ENCODE assay signal across 21 cellular contexts in genomic region chr4:6229095-6229494, GRCh38. TPM values are rescaled to one million over a fixed set of nuclear protein-coding genes. Genes with fewer than 3 reads are reported as not detected.
DNase-seq lines count a peak whose midpoint lies in the region; ATAC-seq lines count a peak whose summit lies in the region.
"Had no signal": no experiment of that assay in that cellular context is flagged by ENCODE, and none has a peak within 500 bp of the region (broad histone marks: within the 10 kb centered on the region; RNA-seq: fewer than 3 reads in every experiment).

No MANE protein-coding gene starts in this region.

- no peak overlapping the region for H3K4me3 Mint-ChIP-seq in stimulated activated effector memory CD8-positive, alpha-beta T cell treated with anti-CD3 and anti-CD28 coated beads, Interleukin-12 subunit alpha, Interleukin-12 subunit beta, amount 100 ng/mL, for 72 hours
- H3K4me3 Mint-ChIP-seq in activated CD8-positive, alpha-beta T cell treated with anti-CD3 and anti-CD28 coated beads, Interleukin-2, amount 10 ng/mL, durations not matched to agents 7 days and 5 days: no peak overlapping the region
- H3K4me3 Mint-ChIP-seq: activated naive CD4-positive, alpha-beta T cell treated with anti-CD3 and anti-CD28 coated beads, Interleukin-2, amount 10 ng/mL, durations not matched to agents 7 days and 5 days; memory B cell; neural progenitor cell; stimulated activated naive CD8-positive, alpha-beta T cell treated with anti-CD3 and anti-CD28 coated beads, Interleukin-15, Interleukin-2, amounts not matched to agents 100 ng/mL and 50 ng/mL, for 24 hours; T-helper 17 cell had no signal

- ATAC-seq in stimulated activated effector memory CD8-positive, alpha-beta T cell treated with anti-CD3 and anti-CD28 coated beads, Interleukin-12 subunit alpha, Interleukin-12 subunit beta, amount 100 ng/mL, for 72 hours: no peak
- ATAC-seq in activated CD8-positive, alpha-beta T cell treated with anti-CD3 and anti-CD28 coated beads, Interleukin-2, amount 10 ng/mL, durations not matched to agents 7 days and 5 days: no peak
- ATAC-seq in GM21515 (IDR thresholded peaks at IDR 0.05; ENCODE audit: unreplicated experiment): no peak
- ATAC-seq: body of pancreas, T-helper 17 cell had no signal

- peaks cover 4% of the 10 kb centered on the region for H3K27me3 Mint-ChIP-seq in activated CD8-positive, alpha-beta T cell treated with anti-CD3 and anti-CD28 coated beads, Interleukin-2, amount 10 ng/mL, durations not matched to agents 7 days and 5 days (ENCODE audit: low read depth)

- no peaks in the 10 kb centered on the region for H3K36me3 Mint-ChIP-seq in stimulated activated effector memory CD8-positive, alpha-beta T cell treated with anti-CD3 and anti-CD28 coated beads, Interleukin-12 subunit alpha, Interleukin-12 subunit beta, amount 100 ng/mL, for 72 hours
- no peaks in the 10 kb centered on the region for H3K36me3 Mint-ChIP-seq in activated CD8-positive, alpha-beta T cell treated with anti-CD3 and anti-CD28 coated beads, Interleukin-2, amount 10 ng/mL, durations not matched to agents 7 days and 5 days (ENCODE audit: low read depth)
- H3K36me3 Mint-ChIP-seq: activated naive CD4-positive, alpha-beta T cell treated with anti-CD3 and anti-CD28 coated beads, Interleukin-2, amount 10 ng/mL, durations not matched to agents 7 days and 5 days; memory B cell; neural progenitor cell had no signal

- peaks cover 9% of the 10 kb centered on the region for H3K4me1 Mint-ChIP-seq in stimulated activated effector memory CD8-positive, alpha-beta T cell treated with anti-CD3 and anti-CD28 coated beads, Interleukin-12 subunit alpha, Interleukin-12 subunit beta, amount 100 ng/mL, for 72 hours
- no peaks in the 10 kb centered on the region for H3K4me1 Mint-ChIP-seq in activated CD8-positive, alpha-beta T cell treated with anti-CD3 and anti-CD28 coated beads, Interleukin-2, amount 10 ng/mL, durations not matched to agents 7 days and 5 days (ENCODE audit: low read depth)
- H3K4me1 Mint-ChIP-seq: activated naive CD4-positive, alpha-beta T cell treated with anti-CD3 and anti-CD28 coated beads, Interleukin-2, amount 10 ng/mL, durations not matched to agents 7 days and 5 days; memory B cell; neural progenitor cell; T-helper 17 cell had no signal

- peak; percentile 51 for DNase-seq in DMS 273 (lab: John Stamatoyannopoulos, UW; ENCODE audit: unreplicated experiment)
- no peak for DNase-seq in DMS 273 treated with DMSO at 0.1 percent for 48 hours (lab: John Stamatoyannopoulos, UW)
- DNase-seq in amygdala (lab: John Stamatoyannopoulos, UW): peak in 45 of 56 donors; percentile 18 to 86 (median 57)
- peak; percentile 44 for DNase-seq in islet precursor cell
- no peak for DNase-seq in stimulated activated effector memory CD8-positive, alpha-beta T cell treated with anti-CD3 and anti-CD28 coated beads, Interleukin-12 subunit alpha, Interleukin-12 subunit beta, amount 100 ng/mL, for 72 hours (ENCODE audit: low spot score in 2 of 2)
- DNase-seq in RPMI8226: no peak
- no peak for DNase-seq in activated CD8-positive, alpha-beta T cell treated with anti-CD3 and anti-CD28 coated beads, Interleukin-2, amount 10 ng/mL, durations not matched to agents 7 days and 5 days
- DNase-seq: activated CD4-positive, alpha-beta T cell treated with anti-CD3 and anti-CD28 coated beads for 1 hour; activated naive CD4-positive, alpha-beta T cell treated with anti-CD3 and anti-CD28 coated beads, Interleukin-2, amount 10 ng/mL, durations not matched to agents 7 days and 5 days; GDM1; NCI-H187 treated with DMSO at 0.1 percent for 48 hours; NCI-H748 treated with DMSO at 0.1 percent for 48 hours; spleen; T-helper 17 cell had no signal

- POLR2A ChIA-PET in activated CD8-positive, alpha-beta T cell treated with anti-CD3 and anti-CD28 coated beads, Interleukin-2, amount 10 ng/mL, durations not matched to agents 7 days and 5 days (lab: Charles Lee): no interaction called here

- no peaks in the 10 kb centered on the region for H3K9me3 Mint-ChIP-seq in stimulated activated effector memory CD8-positive, alpha-beta T cell treated with anti-CD3 and anti-CD28 coated beads, Interleukin-12 subunit alpha, Interleukin-12 subunit beta, amount 100 ng/mL, for 72 hours
- no peaks in the 10 kb centered on the region for H3K9me3 Mint-ChIP-seq in activated CD8-positive, alpha-beta T cell treated with anti-CD3 and anti-CD28 coated beads, Interleukin-2, amount 10 ng/mL, durations not matched to agents 7 days and 5 days (ENCODE audit: insufficient read depth)
- H3K9me3 Mint-ChIP-seq: activated naive CD4-positive, alpha-beta T cell treated with anti-CD3 and anti-CD28 coated beads, Interleukin-2, amount 10 ng/mL, durations not matched to agents 7 days and 5 days; memory B cell; neural progenitor cell; stimulated activated naive CD8-positive, alpha-beta T cell treated with anti-CD3 and anti-CD28 coated beads, Interleukin-15, Interleukin-2, amounts not matched to agents 100 ng/mL and 50 ng/mL, for 24 hours had no signal

- H3K27ac Mint-ChIP-seq in stimulated activated effector memory CD8-positive, alpha-beta T cell treated with anti-CD3 and anti-CD28 coated beads, Interleukin-12 subunit alpha, Interleukin-12 subunit beta, amount 100 ng/mL, for 72 hours: peak overlapping the region; percentile 43
- H3K27ac Mint-ChIP-seq in activated CD8-positive, alpha-beta T cell treated with anti-CD3 and anti-CD28 coated beads, Interleukin-2, amount 10 ng/mL, durations not matched to agents 7 days and 5 days: no peak overlapping the region
- H3K27ac Mint-ChIP-seq: activated naive CD4-positive, alpha-beta T cell treated with anti-CD3 and anti-CD28 coated beads, Interleukin-2, amount 10 ng/mL, durations not matched to agents 7 days and 5 days; memory B cell; neural progenitor cell; stimulated activated naive CD8-positive, alpha-beta T cell treated with anti-CD3 and anti-CD28 coated beads, Interleukin-15, Interleukin-2, amounts not matched to agents 100 ng/mL and 50 ng/mL, for 24 hours; T-helper 17 cell had no signal

- CTCF ChIA-PET in activated CD8-positive, alpha-beta T cell treated with anti-CD3 and anti-CD28 coated beads, Interleukin-2, amount 10 ng/mL, durations not matched to agents 7 days and 5 days (lab: Charles Lee): interaction anchor here (0.9 kb wide), 1 partner anchor 22 kb away, joined by 3 read pairs; no protein-coding TSS in a partner anchor

RNA-seq across cellular contexts. Expression of gene JAKMIP1, which starts 28.7 kb away (rescaled TPM):
- total RNA-seq in activated CD8-positive, alpha-beta T cell treated with anti-CD3 and anti-CD28 coated beads, Interleukin-2, amount 10 ng/mL, durations not matched to agents 7 days and 5 days: 1 to 10 TPM; 9.3 to 9.6 TPM
- total RNA-seq: dermis microvascular lymphatic vessel endothelial cell, LHCN-M2 had no signal

RNA-seq across cellular contexts. Expression of gene WFS1, which starts 40.6 kb away (rescaled TPM):
- total RNA-seq in activated CD8-positive, alpha-beta T cell treated with anti-CD3 and anti-CD28 coated beads, Interleukin-2, amount 10 ng/mL, durations not matched to agents 7 days and 5 days: 1 to 10 TPM in 1 of 2 experiments, under 1 TPM in 1; 0.97 to 1.3 TPM

Comparison
In these comparisons a context has a peak if more than half of its experiments do, and no peak if none do; other contexts are left out.
1. DNase-seq: peak in DMS 273 (single experiment), amygdala (45 of 56) and islet precursor cell (single experiment); none in DMS 273 treated with DMSO at 0.1 percent for 48 hours (single experiment), stimulated activated effector memory CD8-positive, alpha-beta T cell treated with anti-CD3 and anti-CD28 coated beads, Interleukin-12 subunit alpha, Interleukin-12 subunit beta, amount 100 ng/mL, for 72 hours (0 of 2), RPMI8226 (single experiment) and activated CD8-positive, alpha-beta T cell treated with anti-CD3 and anti-CD28 coated beads, Interleukin-2, amount 10 ng/mL, durations not matched to agents 7 days and 5 days (single experiment).